27 cellular contexts compared by ENCODE assay signal in the genomic region with DNA sequence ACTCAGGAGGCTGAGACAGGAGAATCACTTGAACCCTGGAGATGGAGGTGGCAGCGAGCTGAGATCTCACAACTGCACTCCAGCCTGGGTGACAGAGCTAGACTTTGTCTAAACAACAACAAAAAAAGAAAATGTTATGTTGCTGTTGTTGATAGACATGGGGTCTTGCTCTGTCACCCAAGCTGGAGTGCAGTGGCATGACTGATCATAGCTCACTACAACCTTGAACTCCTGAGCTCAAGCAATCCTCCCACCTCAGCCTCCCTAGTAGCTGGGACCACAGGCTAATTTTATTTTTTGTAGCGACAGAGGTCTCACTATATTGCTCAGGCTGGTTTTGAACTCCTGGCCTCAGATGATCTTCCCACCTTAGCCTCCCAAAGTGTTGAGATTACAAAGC. TPM values are rescaled to one million over a fixed set of nuclear protein-coding genes. Genes with fewer than 3 reads are reported as not detected.
"Had no signal": no experiment of that assay in that cellular context is flagged by ENCODE, and none has a peak within 500 bp of the region (broad histone marks: within the 10 kb centered on the region; RNA-seq: fewer than 3 reads in every experiment).

No MANE protein-coding gene starts in this region.

- H3K27ac Mint-ChIP-seq: activated naive CD4-positive, alpha-beta T cell treated with anti-CD3 and anti-CD28 coated beads, Interleukin-2, amount 50 U/mL, for 24 hours had no signal

- H3K4me1 Mint-ChIP-seq: activated naive CD4-positive, alpha-beta T cell treated with anti-CD3 and anti-CD28 coated beads, Interleukin-2, amount 50 U/mL, for 24 hours had no signal

- H3K27me3 Mint-ChIP-seq: activated naive CD4-positive, alpha-beta T cell treated with anti-CD3 and anti-CD28 coated beads, Interleukin-2, amount 50 U/mL, for 24 hours had no signal

- H3K9me3 Mint-ChIP-seq: activated naive CD4-positive, alpha-beta T cell treated with anti-CD3 and anti-CD28 coated beads, Interleukin-2, amount 50 U/mL, for 24 hours had no signal

- H3K36me3 Mint-ChIP-seq: activated naive CD4-positive, alpha-beta T cell treated with anti-CD3 and anti-CD28 coated beads, Interleukin-2, amount 50 U/mL, for 24 hours had no signal

- DNase-seq: activated CD4-positive, alpha-beta T cell treated with anti-CD3 and anti-CD28 coated beads for 48 hours; activated CD8-positive, alpha-beta memory T cell treated with anti-CD3 and anti-CD28 coated beads, Interleukin-2, amount 50 U/mL, for 48 hours; activated gamma-delta T cell; activated T-cell treated with anti-CD3 and anti-CD28 coated beads, Interleukin-2, amount 50 U/mL, for 1 hour; brain microvascular endothelial cell; IMR-90; Kasumi-1; KBM-7; MV-4-11; NCI-H1092 treated with DMSO at 0.1 percent for 48 hours; NCI-H1417 treated with DMSO at 0.1 percent for 48 hours; NCI-H1694; NCI-H2029; NCI-H2107; NCI-H510A treated with DMSO at 0.1 percent for 48 hours; NCI-H69; NK-92 treated with Interleukin-12 subunit alpha and Interleukin-12 subunit beta, amount 100 ng/mL, for 24 hours; OCI-M1; RPMI8226; T-helper 1 cell; WERI-Rb-1 had no signal

- H3K4me3 Mint-ChIP-seq: activated naive CD4-positive, alpha-beta T cell treated with anti-CD3 and anti-CD28 coated beads, Interleukin-2, amount 50 U/mL, for 24 hours had no signal

- ATAC-seq: Panc1, Right ventricle myocardium inferior had no signal

RNA-seq across cellular contexts. Expression of gene FBXO47, which starts 20.0 kb away (rescaled TPM):
- total RNA-seq: activated CD8-positive, alpha-beta memory T cell treated with anti-CD3 and anti-CD28 coated beads for 36 hours; cardiac muscle cell; Right ventricle myocardium inferior; T-helper 2 cell treated with Interferon-gamma antibody and Interleukin-4, amounts not matched to agents 100 ng/mL and 5 ng/mL, for 36 hours had no signal
